17 cellular contexts compared by ENCODE assay signal in the genomic region with DNA sequence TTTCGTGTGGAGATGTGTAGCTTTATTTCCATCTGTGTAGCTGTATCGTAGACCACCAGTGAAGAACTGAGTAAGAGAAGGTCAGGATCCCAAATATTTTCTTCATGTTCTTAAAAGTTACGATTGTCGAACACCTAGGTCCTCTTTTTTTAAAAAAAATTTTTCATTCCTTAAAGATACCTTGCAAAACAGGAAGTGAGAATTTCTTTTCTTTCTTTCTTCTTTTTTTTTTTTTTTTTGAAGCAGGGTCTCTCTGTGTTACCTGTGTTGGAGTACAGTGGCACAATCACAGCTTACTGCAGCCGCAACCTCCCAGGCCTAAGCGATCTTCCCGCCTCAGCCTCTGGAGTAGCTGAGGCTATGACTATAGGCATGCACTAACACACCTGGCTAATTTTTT.
DNase-seq lines count a peak whose midpoint lies in the region; ATAC-seq, FAIRE-seq and TF ChIP-seq lines count a peak whose summit lies in the region.
"Had no signal": no experiment of that assay in that cellular context is flagged by ENCODE, and none has a peak within 500 bp of the region (broad histone marks: within the 10 kb centered on the region; RNA-seq: fewer than 3 reads in every experiment).

No MANE protein-coding gene starts in this region.

- no peaks in the 10 kb centered on the region for H3K4me1 ChIP-seq in CD8-positive, alpha-beta T cell (ENCODE audit: insufficient read depth, low read length)
- peaks cover 0 to 11% (median 2%) of the 10 kb centered on the region in 3 donors for H3K4me1 ChIP-seq in pancreas
- H3K4me1 ChIP-seq: SJSA1 had no signal

- H3K27me3 ChIP-seq in CD8-positive, alpha-beta T cell (ENCODE audit: insufficient read depth, low read length) = no peaks in the 10 kb centered on the region
- no peaks in the 10 kb centered on the region for H3K27me3 ChIP-seq in SU-DHL-6 (ENCODE audit: low read length)
- no peaks in the 10 kb centered on the region for H3K27me3 ChIP-seq in pancreas
- H3K27me3 ChIP-seq: MG63, SJSA1 had no signal

- no peak for ATAC-seq in CD8-positive, alpha-beta T cell
- ATAC-seq in pancreas = no peak

- no peak for FAIRE-seq in pancreas (lab: Jason Lieb, UNC)
- FAIRE-seq: G401.6 had no signal

- no peaks in the 10 kb centered on the region for H3K9me3 Mint-ChIP-seq in CD8-positive, alpha-beta T cell
- H3K9me3 Mint-ChIP-seq in IgD-negative memory B cell (no peaks in the 10 kb centered on the region), nephron progenitor cell (no peaks in the 10 kb centered on the region)
- H3K9me3 Mint-ChIP-seq: H9 had no signal

- WGBS in pancreas, 2 donors = 96 to 97% methylated on average over 7 of the region's 7 CpGs

- peaks cover 99% of the 10 kb centered on the region for H3K79me2 ChIP-seq in SU-DHL-6 (ENCODE audit: insufficient read depth, low read length)

- peak overlapping the region; percentile 12; the same call in 1 of the 2 replicates for H3K9ac ChIP-seq in SU-DHL-6 (ENCODE audit: low read length)

- H3F3A ChIP-seq in SU-DHL-6 (ENCODE audit: insufficient read depth) = peaks cover 34% of the 10 kb centered on the region

- H4K20me1 ChIP-seq in SU-DHL-6 (ENCODE audit: low read depth, low read length) = peaks cover 6% of the 10 kb centered on the region; the same call in 1 of the 2 replicates

- H3K9me2 ChIP-seq in SU-DHL-6 (replicated peaks; ENCODE audit: insufficient read depth, low read length) = no peaks in the 10 kb centered on the region

- H3K4me3 Mint-ChIP-seq in CD8-positive, alpha-beta T cell = no peak overlapping the region
- H3K4me3 Mint-ChIP-seq in IgD-negative memory B cell (peak overlapping the region in 2 of 4 donors; percentile 70 to 74), nephron progenitor cell (no peak overlapping the region)
- H3K4me3 Mint-ChIP-seq: H9 had no signal

- no peaks in the 10 kb centered on the region for H3K27me3 Mint-ChIP-seq in CD8-positive, alpha-beta T cell (ENCODE audit: low read depth)
- no peaks in the 10 kb centered on the region for H3K27me3 Mint-ChIP-seq in IgD-negative memory B cell
- H3K27me3 Mint-ChIP-seq in nephron progenitor cell (ENCODE audit: low read depth, poor library complexity) = peaks cover 3% of the 10 kb centered on the region

- intact Hi-C loops in CD8-positive, alpha-beta T cell (cut with DNase I, micrococcal nuclease) = no loop called here
- intact Hi-C loops in pancreas (cut with DNase I) = no loop called here

- no peak for TF ChIP-seq CTCF in CD8-positive, alpha-beta T cell (IDR thresholded peaks at IDR 0.05)
- TF ChIP-seq CTCF in SU-DHL-6 (IDR thresholded peaks at IDR 0.05; ENCODE audit: insufficient read depth, low read length, poor library complexity, severe bottlenecking) (no peak), nephron progenitor cell (IDR thresholded peaks at IDR 0.05) (no peak), pancreas (IDR thresholded peaks at IDR 0.05) (no peak)

- no peak overlapping the region for H3K27ac ChIP-seq in CD8-positive, alpha-beta T cell (ENCODE audit: low read depth, low read length)
- H3K27ac ChIP-seq in SU-DHL-6 (ENCODE audit: low read depth, low read length) = peak overlapping the region; percentile 52
- no peak overlapping the region for H3K27ac ChIP-seq in pancreas
- H3K27ac ChIP-seq: PC-9, SJSA1 had no signal

- CTCF ChIA-PET in CD8-positive, alpha-beta T cell (lab: Charles Lee) = no interaction called here

- no peaks in the 10 kb centered on the region for H3K36me3 ChIP-seq in CD8-positive, alpha-beta T cell (ENCODE audit: insufficient read depth, low read length)
- H3K36me3 ChIP-seq in SU-DHL-6 (ENCODE audit: low read length) (peaks cover 10% of the 10 kb centered on the region; the same call in 1 of the 2 replicates), pancreas (no peaks in the 10 kb centered on the region)
- H3K36me3 ChIP-seq: SJSA1 had no signal

- H3K4me2 ChIP-seq in SU-DHL-6 (ENCODE audit: low read depth, low read length, poor library complexity, severe bottlenecking) = peak overlapping the region; percentile 61
- H3K4me2 ChIP-seq: PC-9 had no signal

- no peaks in the 10 kb centered on the region for H3K9me3 ChIP-seq in CD8-positive, alpha-beta T cell (ENCODE audit: low read length)
- H3K9me3 ChIP-seq in SU-DHL-6 (ENCODE audit: insufficient read depth, low read length) (no peaks in the 10 kb centered on the region), pancreas (no peaks in the 10 kb centered on the region)
- H3K9me3 ChIP-seq: MG63, SJSA1 had no signal

- peaks cover 14% of the 10 kb centered on the region for H3K36me3 Mint-ChIP-seq in CD8-positive, alpha-beta T cell
- peaks cover 14% of the 10 kb centered on the region for H3K36me3 Mint-ChIP-seq in IgD-negative memory B cell
- H3K36me3 Mint-ChIP-seq in nephron progenitor cell (ENCODE audit: low read depth) = peaks cover 13% of the 10 kb centered on the region

- POLR2A ChIA-PET in CD8-positive, alpha-beta T cell (lab: Charles Lee) = no interaction called here

- peaks cover 24% of the 10 kb centered on the region for H3K4me1 Mint-ChIP-seq in CD8-positive, alpha-beta T cell (ENCODE audit: low read depth)
- peaks cover 37 to 47% (median 43%) of the 10 kb centered on the region in 3 donors for H3K4me1 Mint-ChIP-seq in IgD-negative memory B cell
- peaks cover 5% of the 10 kb centered on the region for H3K4me1 Mint-ChIP-seq in nephron progenitor cell

- DNase-seq in CD8-positive, alpha-beta T cell = no peak
- DNase-seq in nephron progenitor cell = no peak
- no peak for DNase-seq in activated CD8-positive, alpha-beta memory T cell treated with anti-CD3 and anti-CD28 coated beads, Interleukin-2, amount 50 U/mL, for 4 hours
- no peak for DNase-seq in DMS79 (lab: John Stamatoyannopoulos, UW)
- DNase-seq in pancreas = no peak
- DNase-seq: DMS79 treated with DMSO at 0.1 percent for 48 hours, H9, MG63, NCI-H1105 treated with DMSO at 0.1 percent for 48 hours, NCI-H1930, NCI-H526 treated with DMSO at 0.1 percent for 48 hours, PC-9, SW 1271 had no signal

- no peak overlapping the region for H3K4me3 ChIP-seq in CD8-positive, alpha-beta T cell (ENCODE audit: low read depth, low read length)
- no peak overlapping the region for H3K4me3 ChIP-seq in SU-DHL-6 (ENCODE audit: insufficient read depth, low read length, poor library complexity, severe bottlenecking)
- no peak overlapping the region for H3K4me3 ChIP-seq in pancreas
- H3K4me3 ChIP-seq: MG63, PC-9, SJSA1 had no signal

- H3K27ac Mint-ChIP-seq in CD8-positive, alpha-beta T cell = peak overlapping the region; percentile 32
- H3K27ac Mint-ChIP-seq in IgD-negative memory B cell (peak overlapping the region; percentile 1 to 71 (median 40)), nephron progenitor cell (peak overlapping the region; percentile 58)
- H3K27ac Mint-ChIP-seq: H9 had no signal

- no peak overlapping the region for H2AFZ ChIP-seq in SU-DHL-6 (ENCODE audit: low read depth, low read length, severe bottlenecking)
- H2AFZ ChIP-seq: PC-9 had no signal
